In the genomic region with DNA sequence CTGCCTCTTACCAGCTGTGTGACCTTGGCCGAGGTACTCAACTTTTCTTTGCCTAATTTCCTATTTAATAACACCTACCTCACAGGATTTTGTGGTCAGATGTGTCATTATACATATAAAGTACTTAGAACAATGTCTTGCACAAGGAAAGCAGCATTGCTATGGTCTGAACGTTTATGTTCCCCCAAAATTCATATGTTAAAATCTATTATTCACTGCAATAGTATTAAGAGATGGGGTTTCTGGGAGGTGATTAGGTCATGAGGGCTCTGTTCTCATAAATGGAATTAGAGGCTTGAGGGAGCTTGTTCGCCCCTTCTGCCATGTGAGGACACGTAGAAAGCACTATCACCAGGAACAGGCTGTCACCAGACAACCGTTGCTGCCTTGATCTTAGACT, we compare ENCODE assay signal across 1 cellular context.
TF ChIP-seq lines count a peak whose summit lies in the region.

No MANE protein-coding gene starts in this region.

TF ChIP-seq in IMR-90, 13 proteins besides CTCF, POLR2A, EP300 and RAD21:
- TF ChIP-seq MXI1 (IDR thresholded peaks at IDR 0.05; ENCODE audit: borderline replicate concordance, low read depth, low read length) (no peak), FOS (IDR thresholded peaks at IDR 0.05; ENCODE audit: low read depth, low read length) (no peak), CEBPB (IDR thresholded peaks at IDR 0.05; ENCODE audit: low read depth, low read length) (no peak)
